Comparison of ENCODE assay signal across 28 cellular contexts in the genomic region with DNA sequence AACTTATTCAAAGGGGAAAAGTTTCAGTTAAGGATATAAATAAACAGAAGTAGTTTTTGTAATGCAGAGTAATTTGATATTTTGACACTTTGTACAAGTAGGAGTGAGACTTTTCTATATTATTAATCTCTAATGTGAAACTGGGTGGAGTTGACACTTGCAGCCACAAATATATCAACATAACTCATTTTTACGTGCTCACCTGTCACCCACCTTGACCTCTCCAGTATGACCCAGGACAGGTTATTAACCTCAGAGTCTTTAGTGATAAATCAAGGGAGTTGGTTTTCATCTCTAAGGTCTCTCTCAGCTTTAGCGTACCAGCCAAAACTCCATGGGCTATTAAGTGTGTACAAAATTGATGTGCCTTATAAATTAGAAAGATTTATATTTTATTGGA.
"Had no signal": no experiment of that assay in that cellular context is flagged by ENCODE, and none has a peak within 500 bp of the region (broad histone marks: within the 10 kb centered on the region; RNA-seq: fewer than 3 reads in every experiment).

No MANE protein-coding gene starts in this region.

- H3K36me3 Mint-ChIP-seq: activated naive CD8-positive, alpha-beta T cell had no signal

- H3K9me3 ChIP-seq: esophagus squamous epithelium, gastroesophageal sphincter had no signal

- H3K27ac Mint-ChIP-seq: activated CD8-positive, alpha-beta T cell treated with anti-CD3 and anti-CD28 coated beads for 36 hours; activated naive CD8-positive, alpha-beta T cell; activated T-helper 17 cell treated with anti-CD3 and anti-CD28 coated beads, Interleukin-2, amount 50 U/mL, for 72 hours; dendritic cell treated with granulocyte-macrophage colony-stimulating factor and Interleukin-4, amounts not matched to agents 40 ng/mL and 50 ng/mL, for 4 days had no signal

- ATAC-seq: activated CD8-positive, alpha-beta T cell treated with anti-CD3 and anti-CD28 coated beads for 36 hours; activated T-cell treated with anti-CD3 and anti-CD28 coated beads, Interleukin-2, amount 50 U/mL, for 4 hours; activated T-helper 17 cell treated with anti-CD3 and anti-CD28 coated beads, Interleukin-2, amount 50 U/mL, for 72 hours; gastroesophageal sphincter; heart right ventricle had no signal

- H3K27me3 ChIP-seq: brain microvascular endothelial cell, esophagus squamous epithelium, gastroesophageal sphincter, heart right ventricle had no signal

- DNase-seq: activated CD4-positive, alpha-beta T cell treated with anti-CD3 and anti-CD28 coated beads for 4 hours; activated CD4-positive, alpha-beta T cell treated with anti-CD3 and anti-CD28 coated beads, Interleukin-2, amount 50 U/mL, for 1 hour; activated CD4-positive, alpha-beta T cell treated with anti-CD3 and anti-CD28 coated beads, Interleukin-2, amount 50 U/mL, for 48 hours; activated CD4-positive, CD25-positive, alpha-beta regulatory T cell; activated CD4-positive, CD25-positive, alpha-beta regulatory T cell treated with anti-CD3 and anti-CD28 coated beads, Interleukin-2, amount 50 U/mL, for 72 hours; activated CD8-positive, alpha-beta memory T cell treated with anti-CD3 and anti-CD28 coated beads for 24 hours; activated CD8-positive, alpha-beta T cell treated with anti-CD3 and anti-CD28 coated beads for 36 hours; activated effector memory CD4-positive, alpha-beta T cell treated with Interleukin-2 at 50 U/mL for 16 hours; activated gamma-delta T cell treated with Interleukin-2 at 50 U/mL for 16 hours; activated naive CD4-positive, alpha-beta T cell treated with anti-CD3 and anti-CD28 coated beads, Interleukin-2, amount 50 U/mL, for 16 hours; activated naive CD4-positive, alpha-beta T cell treated with Interleukin-2 at 50 U/mL for 16 hours; activated T-cell treated with anti-CD3 and anti-CD28 coated beads, Interleukin-2, amount 50 U/mL, for 4 hours; amniotic stem cell; anterior cingulate cortex; brain microvascular endothelial cell; effector CD4-positive, alpha-beta T cell; esophagus squamous epithelium; foreskin melanocyte; heart right ventricle; T-helper 1 cell; T-helper 2 cell had no signal

- H3K4me3 ChIP-seq: coronary artery, esophagus squamous epithelium, gastroesophageal sphincter, heart right ventricle had no signal

- H3K4me3 Mint-ChIP-seq: activated CD8-positive, alpha-beta T cell treated with anti-CD3 and anti-CD28 coated beads for 36 hours; activated naive CD8-positive, alpha-beta T cell; activated T-cell treated with anti-CD3 and anti-CD28 coated beads, Interleukin-2, amount 50 U/mL, for 4 hours; activated T-helper 17 cell treated with anti-CD3 and anti-CD28 coated beads, Interleukin-2, amount 50 U/mL, for 72 hours; central memory CD8-positive, alpha-beta T cell; dendritic cell treated with granulocyte-macrophage colony-stimulating factor and Interleukin-4, amounts not matched to agents 40 ng/mL and 50 ng/mL, for 4 days had no signal

- H3K4me1 Mint-ChIP-seq: central memory CD8-positive, alpha-beta T cell had no signal

- H3K27me3 Mint-ChIP-seq: activated CD8-positive, alpha-beta T cell treated with anti-CD3 and anti-CD28 coated beads for 36 hours; activated naive CD8-positive, alpha-beta T cell; activated T-helper 17 cell treated with anti-CD3 and anti-CD28 coated beads, Interleukin-2, amount 50 U/mL, for 72 hours; central memory CD8-positive, alpha-beta T cell; dendritic cell treated with granulocyte-macrophage colony-stimulating factor and Interleukin-4, amounts not matched to agents 40 ng/mL and 50 ng/mL, for 4 days had no signal

- H3K27ac ChIP-seq: brain microvascular endothelial cell, coronary artery, epithelial cell of prostate, esophagus squamous epithelium, gastroesophageal sphincter, heart right ventricle had no signal

- H3K9me3 Mint-ChIP-seq: activated T-cell treated with anti-CD3 and anti-CD28 coated beads, Interleukin-2, amount 50 U/mL, for 4 hours; activated T-helper 17 cell treated with anti-CD3 and anti-CD28 coated beads, Interleukin-2, amount 50 U/mL, for 72 hours; central memory CD8-positive, alpha-beta T cell had no signal

- H3K36me3 ChIP-seq: brain microvascular endothelial cell, esophagus squamous epithelium, gastroesophageal sphincter, heart right ventricle had no signal
